ENCODE assay signal across 8 cellular contexts in the genomic region with DNA sequence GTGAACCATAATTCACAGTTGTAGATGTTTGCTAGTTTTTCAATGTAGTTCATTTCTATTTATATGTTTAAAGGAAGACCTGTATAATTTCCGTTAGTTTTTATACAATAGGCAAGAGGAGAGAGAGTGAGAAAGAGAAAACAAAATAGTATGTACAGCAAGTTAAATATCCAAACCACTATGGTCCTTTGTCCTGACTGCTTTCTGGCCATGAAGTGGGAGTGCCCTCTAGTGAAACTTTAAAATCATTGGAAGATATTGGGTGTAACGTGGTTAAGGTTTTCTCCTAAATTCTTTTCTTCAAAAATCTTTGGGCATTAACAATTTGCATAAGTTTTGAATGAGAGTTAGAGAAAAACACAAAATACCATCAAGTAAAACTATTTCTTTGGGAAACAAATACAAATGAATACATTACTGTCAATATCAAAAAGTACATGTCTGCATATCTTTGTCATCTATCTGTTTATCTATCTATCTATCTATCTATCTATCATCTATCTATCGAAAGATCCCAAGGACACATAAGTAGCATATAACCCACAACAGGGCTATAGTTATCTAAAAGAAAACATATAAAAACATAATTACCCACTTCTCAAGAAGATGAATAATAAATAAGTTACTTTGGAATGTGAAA.
DNase-seq lines count a peak whose midpoint lies in the region; ATAC-seq and TF ChIP-seq lines count a peak whose summit lies in the region.

No MANE protein-coding gene starts in this region.

- H2AFZ ChIP-seq in OCI-LY1 (ENCODE audit: low read length) (no peak overlapping the region), fibroblast of lung (ENCODE audit: low read length) (no peak overlapping the region)

- peak; percentile 60 for ATAC-seq in HG03558 (IDR thresholded peaks at IDR 0.05; ENCODE audit: extremely low read depth, unreplicated experiment)

- no peaks in the 10 kb centered on the region for H3K36me3 Mint-ChIP-seq in activated T-helper 1 cell treated with anti-CD3 and anti-CD28 coated beads, Interleukin-12 subunit alpha, Interleukin-12 subunit beta, Interleukin-2, Interleukin-4 antibody, amounts not matched to agents 30 ng/mL and 10 ng/mL and 1 ng/mL, durations not matched to agents 14 hours and 24 hours and 36 hours (ENCODE audit: low read depth)

- H3K4me3 ChIP-seq in BE2C (ENCODE audit: low read depth, low read length) (no peak overlapping the region), OCI-LY1 (ENCODE audit: low read depth, low read length, poor library complexity, severe bottlenecking) (no peak overlapping the region), fibroblast of lung (replicated peaks in 1 of 4; ENCODE audit: control extremely low read depth in 1 of 4, insufficient read depth in 1 of 4, low read depth in 3 of 4, low read length in 4 of 4) (no peak overlapping the region), skeletal muscle cell (ENCODE audit: low read depth, low read length) (no peak overlapping the region)

- H3K9me2 ChIP-seq in OCI-LY1 (ENCODE audit: low read depth, low read length), result no peaks in the 10 kb centered on the region

- H3K4me1 ChIP-seq in BE2C, result peaks cover 9% of the 10 kb centered on the region
- peaks cover 10% of the 10 kb centered on the region for H3K4me1 ChIP-seq in OCI-LY1 (ENCODE audit: insufficient read depth, low read length, severe bottlenecking)
- no peaks in the 10 kb centered on the region for H3K4me1 ChIP-seq in fibroblast of lung (ENCODE audit: control insufficient read depth, extremely low read depth, insufficient read depth, low read length)

- H3K4me2 ChIP-seq in OCI-LY1 (ENCODE audit: low read length) (no peak overlapping the region), fibroblast of lung (ENCODE audit: extremely low read depth, insufficient read depth, low read length) (no peak overlapping the region)

- H3K4me1 Mint-ChIP-seq in activated T-helper 1 cell treated with anti-CD3 and anti-CD28 coated beads, Interleukin-12 subunit alpha, Interleukin-12 subunit beta, Interleukin-2, Interleukin-4 antibody, amounts not matched to agents 30 ng/mL and 10 ng/mL and 1 ng/mL, durations not matched to agents 14 hours and 24 hours and 36 hours (ENCODE audit: low read depth), result no peaks in the 10 kb centered on the region

- no peak overlapping the region for H3K4me3 Mint-ChIP-seq in activated T-helper 1 cell treated with anti-CD3 and anti-CD28 coated beads, Interleukin-12 subunit alpha, Interleukin-12 subunit beta, Interleukin-2, Interleukin-4 antibody, amounts not matched to agents 30 ng/mL and 10 ng/mL and 1 ng/mL, durations not matched to agents 14 hours and 24 hours and 36 hours

- DNase-seq in BE2C (no peak), fibroblast of lung (ENCODE audit: low read depth in 2 of 2) (peak; percentile 58 to 66), skeletal muscle cell (ENCODE audit: low read depth) (peak; percentile 5), HK-2 (ENCODE audit: unreplicated experiment) (no peak)
- DNase-seq in activated T-helper 1 cell treated with anti-CD3 and anti-CD28 coated beads, Interleukin-12 subunit alpha, Interleukin-12 subunit beta, Interleukin-2, Interleukin-4 antibody, amounts not matched to agents 30 ng/mL and 10 ng/mL and 1 ng/mL, durations not matched to agents 14 hours and 24 hours and 36 hours (ENCODE audit: low spot score), result no peak
- DNase-seq in stimulated activated CD4-positive, alpha-beta T cell treated with anti-CD3 and anti-CD28 coated beads, Interleukin-4, amount 100 ng/mL, for 4 hours, result no peak

- intact Hi-C loops in activated T-helper 1 cell treated with anti-CD3 and anti-CD28 coated beads, Interleukin-12 subunit alpha, Interleukin-12 subunit beta, Interleukin-2, Interleukin-4 antibody, amounts not matched to agents 30 ng/mL and 10 ng/mL and 1 ng/mL, durations not matched to agents 14 hours and 24 hours and 36 hours (cut with micrococcal nuclease), result loop anchor here (10.0 kb wide), 1 partner anchor 554 kb away; no protein-coding TSS in a partner anchor

- H4K20me1 ChIP-seq in OCI-LY1 (ENCODE audit: insufficient read depth, low read length) (no peaks in the 10 kb centered on the region), fibroblast of lung (ENCODE audit: control insufficient read depth, extremely low read depth, insufficient read depth, low read length) (no peaks in the 10 kb centered on the region)

- H3K27ac ChIP-seq in OCI-LY1 (ENCODE audit: low read depth, low read length, poor library complexity, severe bottlenecking) (no peak overlapping the region), fibroblast of lung (ENCODE audit: insufficient read depth, low read length) (no peak overlapping the region)

- H3K9me3 Mint-ChIP-seq in activated T-helper 1 cell treated with anti-CD3 and anti-CD28 coated beads, Interleukin-12 subunit alpha, Interleukin-12 subunit beta, Interleukin-2, Interleukin-4 antibody, amounts not matched to agents 30 ng/mL and 10 ng/mL and 1 ng/mL, durations not matched to agents 14 hours and 24 hours and 36 hours, result no peaks in the 10 kb centered on the region

- H3K36me3 ChIP-seq in BE2C (no peaks in the 10 kb centered on the region), OCI-LY1 (ENCODE audit: insufficient read depth, low read length) (no peaks in the 10 kb centered on the region), fibroblast of lung (ENCODE audit: control insufficient read depth, insufficient read depth, low read length) (no peaks in the 10 kb centered on the region)

- H3K27me3 Mint-ChIP-seq in activated T-helper 1 cell treated with anti-CD3 and anti-CD28 coated beads, Interleukin-12 subunit alpha, Interleukin-12 subunit beta, Interleukin-2, Interleukin-4 antibody, amounts not matched to agents 30 ng/mL and 10 ng/mL and 1 ng/mL, durations not matched to agents 14 hours and 24 hours and 36 hours (ENCODE audit: insufficient read depth), result no peaks in the 10 kb centered on the region

- no peak overlapping the region for H3K27ac Mint-ChIP-seq in activated T-helper 1 cell treated with anti-CD3 and anti-CD28 coated beads, Interleukin-12 subunit alpha, Interleukin-12 subunit beta, Interleukin-2, Interleukin-4 antibody, amounts not matched to agents 30 ng/mL and 10 ng/mL and 1 ng/mL, durations not matched to agents 14 hours and 24 hours and 36 hours

- TF ChIP-seq CTCF in BE2C (IDR thresholded peaks at IDR 0.05; ENCODE audit: low read depth, low read length) (peak; percentile 80), OCI-LY1 (IDR thresholded peaks at IDR 0.05; ENCODE audit: low read length) (peak; percentile 87), fibroblast of lung (conservative IDR thresholded peaks at IDR 0.05 in 1 of 2, IDR thresholded peaks at IDR 0.05 in 1 of 2; ENCODE audit: low read depth in 1 of 2, low read length in 2 of 2) (peak; percentile 47 to 64)

- no peaks in the 10 kb centered on the region for H3K9me3 ChIP-seq in BE2C
- no peaks in the 10 kb centered on the region for H3K9me3 ChIP-seq in OCI-LY1 (ENCODE audit: low read length)
- no peaks in the 10 kb centered on the region for H3K9me3 ChIP-seq in fibroblast of lung (ENCODE audit: control insufficient read depth, insufficient read depth, low read depth, low read length)

- no peaks in the 10 kb centered on the region for H3K79me2 ChIP-seq in OCI-LY1 (ENCODE audit: insufficient read depth, low read length)
- H3K79me2 ChIP-seq in fibroblast of lung (ENCODE audit: control insufficient read depth, insufficient read depth, low read length), result no peaks in the 10 kb centered on the region

- H3K9ac ChIP-seq in OCI-LY1 (ENCODE audit: low read length) (no peak overlapping the region), fibroblast of lung (ENCODE audit: insufficient read depth, low read length) (no peak overlapping the region)

- H3F3A ChIP-seq in OCI-LY1 (ENCODE audit: insufficient read depth, low read length), result no peaks in the 10 kb centered on the region

- H3K27me3 ChIP-seq in BE2C, result no peaks in the 10 kb centered on the region
- H3K27me3 ChIP-seq in OCI-LY1 (ENCODE audit: insufficient read depth, low read length), result no peaks in the 10 kb centered on the region
- H3K27me3 ChIP-seq in fibroblast of lung (ENCODE audit: control insufficient read depth, insufficient read depth, low read length), result no peaks in the 10 kb centered on the region

Comparison
In these comparisons a context has a peak if more than half of its experiments do, and no peak if none do; other contexts are left out.
1. DNase-seq: peak in fibroblast of lung (2 of 2) and skeletal muscle cell (single experiment); none in BE2C (single experiment), activated T-helper 1 cell treated with anti-CD3 and anti-CD28 coated beads, Interleukin-12 subunit alpha, Interleukin-12 subunit beta, Interleukin-2, Interleukin-4 antibody, amounts not matched to agents 30 ng/mL and 10 ng/mL and 1 ng/mL, durations not matched to agents 14 hours and 24 hours and 36 hours (single experiment), stimulated activated CD4-positive, alpha-beta T cell treated with anti-CD3 and anti-CD28 coated beads, Interleukin-4, amount 100 ng/mL, for 4 hours (0 of 2) and HK-2 (single experiment).
2. Peak in every context shown above with its lines, with median percentiles within 50 percentile points of each other: CTCF ChIP-seq.